Comparison of ENCODE assay signal across 1 cellular context in the genomic region with DNA sequence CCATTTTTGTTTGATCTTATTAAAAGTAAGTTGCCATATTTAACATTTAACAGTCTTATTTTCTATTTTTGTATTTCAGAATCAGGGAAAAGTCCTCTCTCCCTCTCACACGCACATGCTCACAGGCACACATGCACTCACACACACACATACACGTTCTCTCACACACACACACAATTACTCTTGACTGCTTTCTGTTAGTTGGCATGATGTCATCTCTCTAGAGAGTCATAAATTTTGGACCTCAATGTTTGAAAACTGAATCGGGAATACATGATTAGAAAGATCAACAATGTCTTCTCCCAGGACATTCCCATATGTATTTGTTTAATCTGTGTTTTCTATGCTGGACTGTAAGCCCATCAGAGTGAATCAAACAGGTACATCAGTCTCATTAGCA.
TF ChIP-seq lines count a peak whose summit lies in the region.

No MANE protein-coding gene starts in this region.

TF ChIP-seq in HEK293, 187 proteins besides CTCF, POLR2A, EP300 and RAD21 (continued from another document and continues in another):
- TF ChIP-seq, protein P1, sequence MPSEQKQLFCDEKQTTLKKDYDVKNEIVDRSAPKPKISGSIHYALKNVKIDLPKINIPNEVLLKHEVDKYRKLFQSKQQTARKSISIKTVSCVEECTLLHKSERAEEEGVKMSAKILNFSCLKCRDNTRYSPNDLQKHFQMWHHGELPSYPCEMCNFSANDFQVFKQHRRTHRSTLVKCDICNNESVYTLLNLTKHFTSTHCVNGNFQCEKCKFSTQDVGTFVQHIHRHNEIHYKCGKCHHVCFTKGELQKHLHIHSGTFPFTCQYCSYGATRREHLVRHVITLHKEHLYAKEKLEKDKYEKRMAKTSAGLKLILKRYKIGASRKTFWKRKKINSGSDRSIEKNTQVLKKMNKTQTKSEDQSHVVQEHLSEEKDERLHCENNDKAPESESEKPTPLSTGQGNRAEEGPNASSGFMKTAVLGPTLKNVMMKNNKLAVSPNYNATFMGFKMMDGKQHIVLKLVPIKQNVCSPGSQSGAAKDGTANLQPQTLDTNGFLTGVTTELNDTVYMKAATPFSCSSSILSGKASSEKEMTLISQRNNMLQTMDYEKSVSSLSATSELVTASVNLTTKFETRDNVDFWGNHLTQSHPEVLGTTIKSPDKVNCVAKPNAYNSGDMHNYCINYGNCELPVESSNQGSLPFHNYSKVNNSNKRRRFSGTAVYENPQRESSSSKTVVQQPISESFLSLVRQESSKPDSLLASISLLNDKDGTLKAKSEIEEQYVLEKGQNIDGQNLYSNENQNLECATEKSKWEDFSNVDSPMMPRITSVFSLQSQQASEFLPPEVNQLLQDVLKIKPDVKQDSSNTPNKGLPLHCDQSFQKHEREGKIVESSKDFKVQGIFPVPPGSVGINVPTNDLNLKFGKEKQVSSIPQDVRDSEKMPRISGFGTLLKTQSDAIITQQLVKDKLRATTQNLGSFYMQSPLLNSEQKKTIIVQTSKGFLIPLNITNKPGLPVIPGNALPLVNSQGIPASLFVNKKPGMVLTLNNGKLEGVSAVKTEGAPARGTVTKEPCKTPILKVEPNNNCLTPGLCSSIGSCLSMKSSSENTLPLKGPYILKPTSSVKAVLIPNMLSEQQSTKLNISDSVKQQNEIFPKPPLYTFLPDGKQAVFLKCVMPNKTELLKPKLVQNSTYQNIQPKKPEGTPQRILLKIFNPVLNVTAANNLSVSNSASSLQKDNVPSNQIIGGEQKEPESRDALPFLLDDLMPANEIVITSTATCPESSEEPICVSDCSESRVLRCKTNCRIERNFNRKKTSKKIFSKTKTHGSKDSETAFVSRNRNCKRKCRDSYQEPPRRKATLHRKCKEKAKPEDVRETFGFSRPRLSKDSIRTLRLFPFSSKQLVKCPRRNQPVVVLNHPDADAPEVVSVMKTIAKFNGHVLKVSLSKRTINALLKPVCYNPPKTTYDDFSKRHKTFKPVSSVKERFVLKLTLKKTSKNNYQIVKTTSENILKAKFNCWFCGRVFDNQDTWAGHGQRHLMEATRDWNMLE (tag by site-specific recombination; conservative IDR thresholded peaks at IDR 0.05; ENCODE audit: low read depth) = 0 out of 2 replicates have a peak, but pooled peaks have one; percentile 28
- TF ChIP-seq BCL11B (tag by site-specific recombination; IDR thresholded peaks at IDR 0.05; ENCODE audit: low read depth) = no peak
- TF ChIP-seq, protein P2, sequence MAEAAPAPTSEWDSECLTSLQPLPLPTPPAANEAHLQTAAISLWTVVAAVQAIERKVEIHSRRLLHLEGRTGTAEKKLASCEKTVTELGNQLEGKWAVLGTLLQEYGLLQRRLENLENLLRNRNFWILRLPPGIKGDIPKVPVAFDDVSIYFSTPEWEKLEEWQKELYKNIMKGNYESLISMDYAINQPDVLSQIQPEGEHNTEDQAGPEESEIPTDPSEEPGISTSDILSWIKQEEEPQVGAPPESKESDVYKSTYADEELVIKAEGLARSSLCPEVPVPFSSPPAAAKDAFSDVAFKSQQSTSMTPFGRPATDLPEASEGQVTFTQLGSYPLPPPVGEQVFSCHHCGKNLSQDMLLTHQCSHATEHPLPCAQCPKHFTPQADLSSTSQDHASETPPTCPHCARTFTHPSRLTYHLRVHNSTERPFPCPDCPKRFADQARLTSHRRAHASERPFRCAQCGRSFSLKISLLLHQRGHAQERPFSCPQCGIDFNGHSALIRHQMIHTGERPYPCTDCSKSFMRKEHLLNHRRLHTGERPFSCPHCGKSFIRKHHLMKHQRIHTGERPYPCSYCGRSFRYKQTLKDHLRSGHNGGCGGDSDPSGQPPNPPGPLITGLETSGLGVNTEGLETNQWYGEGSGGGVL (tag by site-specific recombination; IDR thresholded peaks at IDR 0.05) = peak; percentile 91
- TF ChIP-seq, protein P3, sequence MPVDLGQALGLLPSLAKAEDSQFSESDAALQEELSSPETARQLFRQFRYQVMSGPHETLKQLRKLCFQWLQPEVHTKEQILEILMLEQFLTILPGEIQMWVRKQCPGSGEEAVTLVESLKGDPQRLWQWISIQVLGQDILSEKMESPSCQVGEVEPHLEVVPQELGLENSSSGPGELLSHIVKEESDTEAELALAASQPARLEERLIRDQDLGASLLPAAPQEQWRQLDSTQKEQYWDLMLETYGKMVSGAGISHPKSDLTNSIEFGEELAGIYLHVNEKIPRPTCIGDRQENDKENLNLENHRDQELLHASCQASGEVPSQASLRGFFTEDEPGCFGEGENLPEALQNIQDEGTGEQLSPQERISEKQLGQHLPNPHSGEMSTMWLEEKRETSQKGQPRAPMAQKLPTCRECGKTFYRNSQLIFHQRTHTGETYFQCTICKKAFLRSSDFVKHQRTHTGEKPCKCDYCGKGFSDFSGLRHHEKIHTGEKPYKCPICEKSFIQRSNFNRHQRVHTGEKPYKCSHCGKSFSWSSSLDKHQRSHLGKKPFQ (tag by site-specific recombination; IDR thresholded peaks at IDR 0.05) = no peak
- no peak for TF ChIP-seq ZFHX2 (tag by site-specific recombination; conservative IDR thresholded peaks at IDR 0.05)
- TF ChIP-seq, protein P4, sequence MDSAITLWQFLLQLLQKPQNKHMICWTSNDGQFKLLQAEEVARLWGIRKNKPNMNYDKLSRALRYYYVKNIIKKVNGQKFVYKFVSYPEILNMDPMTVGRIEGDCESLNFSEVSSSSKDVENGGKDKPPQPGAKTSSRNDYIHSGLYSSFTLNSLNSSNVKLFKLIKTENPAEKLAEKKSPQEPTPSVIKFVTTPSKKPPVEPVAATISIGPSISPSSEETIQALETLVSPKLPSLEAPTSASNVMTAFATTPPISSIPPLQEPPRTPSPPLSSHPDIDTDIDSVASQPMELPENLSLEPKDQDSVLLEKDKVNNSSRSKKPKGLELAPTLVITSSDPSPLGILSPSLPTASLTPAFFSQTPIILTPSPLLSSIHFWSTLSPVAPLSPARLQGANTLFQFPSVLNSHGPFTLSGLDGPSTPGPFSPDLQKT (IDR thresholded peaks at IDR 0.05; ENCODE audit: borderline replicate concordance, low read depth, low read length) = no peak
- TF ChIP-seq ZNF133 (tag by site-specific recombination; IDR thresholded peaks at IDR 0.05) = no peak
- TF ChIP-seq SP7 (tag by site-specific recombination; IDR thresholded peaks at IDR 0.05) = peak; percentile 90
- no peak for TF ChIP-seq ZNF341 (tag by site-specific recombination; IDR thresholded peaks at IDR 0.05; ENCODE audit: low read depth)
- peak; percentile 86 for TF ChIP-seq ZNF24 (tag by site-specific recombination; IDR thresholded peaks at IDR 0.05)
- no peak for TF ChIP-seq ZNF132 (tag by site-specific recombination; IDR thresholded peaks at IDR 0.05; ENCODE audit: borderline replicate concordance)
- TF ChIP-seq ZNF223 (tag by site-specific recombination; IDR thresholded peaks at IDR 0.05) = no peak
- no peak for TF ChIP-seq ZNF138 (tag by site-specific recombination; IDR thresholded peaks at IDR 0.05; ENCODE audit: borderline replicate concordance)
- peak; percentile 80 for TF ChIP-seq ZNF324 (tag by site-specific recombination; IDR thresholded peaks at IDR 0.05)
- TF ChIP-seq ZNF274 (IDR thresholded peaks at IDR 0.05; ENCODE audit: low read length) = no peak
- TF ChIP-seq ZNF274 (tag by site-specific recombination; IDR thresholded peaks at IDR 0.05; ENCODE audit: borderline replicate concordance) = no peak
- TF ChIP-seq GLI4 (tag by site-specific recombination; IDR thresholded peaks at IDR 0.05) = peak; percentile 72; the same call in 1 of the 2 replicates
- TF ChIP-seq ZNF658 (tag by site-specific recombination; IDR thresholded peaks at IDR 0.05) = no peak
- TF ChIP-seq SP3 (tag by site-specific recombination; IDR thresholded peaks at IDR 0.05) = 0 out of 2 replicates have a peak, but pooled peaks have one; percentile 8
- no peak for TF ChIP-seq ZNF514 (tag by site-specific recombination; IDR thresholded peaks at IDR 0.05)
- TF ChIP-seq, protein P5, sequence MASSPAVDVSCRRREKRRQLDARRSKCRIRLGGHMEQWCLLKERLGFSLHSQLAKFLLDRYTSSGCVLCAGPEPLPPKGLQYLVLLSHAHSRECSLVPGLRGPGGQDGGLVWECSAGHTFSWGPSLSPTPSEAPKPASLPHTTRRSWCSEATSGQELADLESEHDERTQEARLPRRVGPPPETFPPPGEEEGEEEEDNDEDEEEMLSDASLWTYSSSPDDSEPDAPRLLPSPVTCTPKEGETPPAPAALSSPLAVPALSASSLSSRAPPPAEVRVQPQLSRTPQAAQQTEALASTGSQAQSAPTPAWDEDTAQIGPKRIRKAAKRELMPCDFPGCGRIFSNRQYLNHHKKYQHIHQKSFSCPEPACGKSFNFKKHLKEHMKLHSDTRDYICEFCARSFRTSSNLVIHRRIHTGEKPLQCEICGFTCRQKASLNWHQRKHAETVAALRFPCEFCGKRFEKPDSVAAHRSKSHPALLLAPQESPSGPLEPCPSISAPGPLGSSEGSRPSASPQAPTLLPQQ (tag by site-specific recombination; IDR thresholded peaks at IDR 0.05) = peak; percentile 80
- TF ChIP-seq ZNF426 (tag by site-specific recombination; IDR thresholded peaks at IDR 0.05) = no peak
- TF ChIP-seq SP2 (tag by site-specific recombination; IDR thresholded peaks at IDR 0.05) = peak; percentile 22; the same call in 1 of the 2 replicates
- no peak for TF ChIP-seq ZNF660 (tag by site-specific recombination; IDR thresholded peaks at IDR 0.05)
- TF ChIP-seq, protein P6, sequence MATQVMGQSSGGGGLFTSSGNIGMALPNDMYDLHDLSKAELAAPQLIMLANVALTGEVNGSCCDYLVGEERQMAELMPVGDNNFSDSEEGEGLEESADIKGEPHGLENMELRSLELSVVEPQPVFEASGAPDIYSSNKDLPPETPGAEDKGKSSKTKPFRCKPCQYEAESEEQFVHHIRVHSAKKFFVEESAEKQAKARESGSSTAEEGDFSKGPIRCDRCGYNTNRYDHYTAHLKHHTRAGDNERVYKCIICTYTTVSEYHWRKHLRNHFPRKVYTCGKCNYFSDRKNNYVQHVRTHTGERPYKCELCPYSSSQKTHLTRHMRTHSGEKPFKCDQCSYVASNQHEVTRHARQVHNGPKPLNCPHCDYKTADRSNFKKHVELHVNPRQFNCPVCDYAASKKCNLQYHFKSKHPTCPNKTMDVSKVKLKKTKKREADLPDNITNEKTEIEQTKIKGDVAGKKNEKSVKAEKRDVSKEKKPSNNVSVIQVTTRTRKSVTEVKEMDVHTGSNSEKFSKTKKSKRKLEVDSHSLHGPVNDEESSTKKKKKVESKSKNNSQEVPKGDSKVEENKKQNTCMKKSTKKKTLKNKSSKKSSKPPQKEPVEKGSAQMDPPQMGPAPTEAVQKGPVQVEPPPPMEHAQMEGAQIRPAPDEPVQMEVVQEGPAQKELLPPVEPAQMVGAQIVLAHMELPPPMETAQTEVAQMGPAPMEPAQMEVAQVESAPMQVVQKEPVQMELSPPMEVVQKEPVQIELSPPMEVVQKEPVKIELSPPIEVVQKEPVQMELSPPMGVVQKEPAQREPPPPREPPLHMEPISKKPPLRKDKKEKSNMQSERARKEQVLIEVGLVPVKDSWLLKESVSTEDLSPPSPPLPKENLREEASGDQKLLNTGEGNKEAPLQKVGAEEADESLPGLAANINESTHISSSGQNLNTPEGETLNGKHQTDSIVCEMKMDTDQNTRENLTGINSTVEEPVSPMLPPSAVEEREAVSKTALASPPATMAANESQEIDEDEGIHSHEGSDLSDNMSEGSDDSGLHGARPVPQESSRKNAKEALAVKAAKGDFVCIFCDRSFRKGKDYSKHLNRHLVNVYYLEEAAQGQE (tag by site-specific recombination; IDR thresholded peaks at IDR 0.05) = no peak
- no peak for TF ChIP-seq ZNF792 (tag by site-specific recombination; IDR thresholded peaks at IDR 0.05)
- TF ChIP-seq, protein P7, sequence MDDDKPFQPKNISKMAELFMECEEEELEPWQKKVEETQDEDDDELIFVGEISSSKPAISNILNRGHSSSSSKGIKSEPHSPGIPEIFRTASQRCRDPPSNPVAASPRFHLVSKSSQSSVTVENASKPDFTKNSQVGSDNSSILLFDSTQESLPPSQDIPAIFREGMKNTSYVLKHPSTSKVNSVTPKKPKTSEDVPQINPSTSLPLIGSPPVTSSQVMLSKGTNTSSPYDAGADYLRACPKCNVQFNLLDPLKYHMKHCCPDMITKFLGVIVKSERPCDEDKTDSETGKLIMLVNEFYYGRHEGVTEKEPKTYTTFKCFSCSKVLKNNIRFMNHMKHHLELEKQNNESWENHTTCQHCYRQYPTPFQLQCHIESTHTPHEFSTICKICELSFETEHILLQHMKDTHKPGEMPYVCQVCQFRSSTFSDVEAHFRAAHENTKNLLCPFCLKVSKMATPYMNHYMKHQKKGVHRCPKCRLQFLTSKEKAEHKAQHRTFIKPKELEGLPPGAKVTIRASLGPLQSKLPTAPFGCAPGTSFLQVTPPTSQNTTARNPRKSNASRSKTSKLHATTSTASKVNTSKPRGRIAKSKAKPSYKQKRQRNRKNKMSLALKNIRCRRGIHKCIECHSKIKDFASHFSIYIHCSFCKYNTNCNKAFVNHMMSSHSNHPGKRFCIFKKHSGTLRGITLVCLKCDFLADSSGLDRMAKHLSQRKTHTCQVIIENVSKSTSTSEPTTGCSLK (tag by site-specific recombination; IDR thresholded peaks at IDR 0.05) = no peak
- TF ChIP-seq YY1 (tag by site-specific recombination; IDR thresholded peaks at IDR 0.05) = no peak
- TF ChIP-seq ZNF548 (tag by site-specific recombination; IDR thresholded peaks at IDR 0.05) = no peak
- TF ChIP-seq KLF10 (tag by site-specific recombination; IDR thresholded peaks at IDR 0.05) = no peak
- TF ChIP-seq ZBTB17 (tag by site-specific recombination; IDR thresholded peaks at IDR 0.05) = peak; percentile 66
- no peak for TF ChIP-seq ZNF768 (tag by site-specific recombination; IDR thresholded peaks at IDR 0.05)
- TF ChIP-seq ZNF670 (tag by site-specific recombination; IDR thresholded peaks at IDR 0.05; ENCODE audit: low read depth) = no peak
- TF ChIP-seq ZNF837 (tag by site-specific recombination; IDR thresholded peaks at IDR 0.05) = no peak
- no peak for TF ChIP-seq ZFP3 (tag by site-specific recombination; IDR thresholded peaks at IDR 0.05; ENCODE audit: low read depth)
- no peak for TF ChIP-seq ZNF416 (tag by site-specific recombination; IDR thresholded peaks at IDR 0.05)
- TF ChIP-seq KLF7 (tag by site-specific recombination; IDR thresholded peaks at IDR 0.05; ENCODE audit: borderline replicate concordance) = no peak
- no peak for TF ChIP-seq KLF1 (tag by site-specific recombination; IDR thresholded peaks at IDR 0.05)
- peak; percentile 80; the same call in 1 of the 2 replicates for TF ChIP-seq ZNF558 (tag by site-specific recombination; IDR thresholded peaks at IDR 0.05)
- TF ChIP-seq MYNN (tag by site-specific recombination; IDR thresholded peaks at IDR 0.05; ENCODE audit: borderline replicate concordance) = 0 out of 2 replicates have a peak, but pooled peaks have one; percentile 25
- TF ChIP-seq, protein P8, sequence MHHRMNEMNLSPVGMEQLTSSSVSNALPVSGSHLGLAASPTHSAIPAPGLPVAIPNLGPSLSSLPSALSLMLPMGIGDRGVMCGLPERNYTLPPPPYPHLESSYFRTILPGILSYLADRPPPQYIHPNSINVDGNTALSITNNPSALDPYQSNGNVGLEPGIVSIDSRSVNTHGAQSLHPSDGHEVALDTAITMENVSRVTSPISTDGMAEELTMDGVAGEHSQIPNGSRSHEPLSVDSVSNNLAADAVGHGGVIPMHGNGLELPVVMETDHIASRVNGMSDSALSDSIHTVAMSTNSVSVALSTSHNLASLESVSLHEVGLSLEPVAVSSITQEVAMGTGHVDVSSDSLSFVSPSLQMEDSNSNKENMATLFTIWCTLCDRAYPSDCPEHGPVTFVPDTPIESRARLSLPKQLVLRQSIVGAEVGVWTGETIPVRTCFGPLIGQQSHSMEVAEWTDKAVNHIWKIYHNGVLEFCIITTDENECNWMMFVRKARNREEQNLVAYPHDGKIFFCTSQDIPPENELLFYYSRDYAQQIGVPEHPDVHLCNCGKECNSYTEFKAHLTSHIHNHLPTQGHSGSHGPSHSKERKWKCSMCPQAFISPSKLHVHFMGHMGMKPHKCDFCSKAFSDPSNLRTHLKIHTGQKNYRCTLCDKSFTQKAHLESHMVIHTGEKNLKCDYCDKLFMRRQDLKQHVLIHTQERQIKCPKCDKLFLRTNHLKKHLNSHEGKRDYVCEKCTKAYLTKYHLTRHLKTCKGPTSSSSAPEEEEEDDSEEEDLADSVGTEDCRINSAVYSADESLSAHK (tag by site-specific recombination; IDR thresholded peaks at IDR 0.05) = no peak; the same call in 1 of the 2 replicates
